8 cellular contexts compared by ENCODE assay signal in the genomic region with DNA sequence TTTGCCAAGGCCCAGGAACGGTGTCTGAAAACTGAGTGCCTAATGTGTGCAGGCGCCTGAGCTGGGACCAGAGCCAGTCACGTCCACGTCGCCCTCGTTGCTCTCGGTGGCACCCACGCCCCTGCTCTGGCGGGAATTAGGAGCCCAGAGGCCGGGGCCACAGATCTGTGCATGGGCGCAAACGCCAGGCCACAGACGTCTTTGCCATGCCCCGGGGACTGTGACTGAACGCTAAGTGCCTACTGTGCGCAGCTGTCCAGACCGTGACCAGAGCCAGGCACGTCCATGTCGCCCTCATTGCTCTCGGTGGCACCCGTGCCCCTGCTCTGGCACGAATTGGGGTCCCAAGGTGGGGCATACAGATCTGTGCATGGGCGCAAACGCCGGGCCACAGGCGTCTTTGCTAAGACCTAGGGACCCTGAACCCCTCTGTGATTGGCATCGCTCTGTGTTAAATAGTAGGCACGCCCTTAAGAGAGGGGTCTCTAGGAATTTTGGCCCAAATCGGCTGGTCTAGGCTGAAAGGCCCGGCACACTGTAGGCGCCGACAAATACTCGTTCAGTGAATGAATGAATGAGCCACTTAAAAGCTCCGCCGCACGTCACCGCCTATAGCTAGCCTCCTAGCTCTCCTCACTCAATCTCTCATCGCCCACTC. TPM values are rescaled to one million over a fixed set of nuclear protein-coding genes. Genes with fewer than 3 reads are reported as not detected.
DNase-seq lines count a peak whose midpoint lies in the region; ATAC-seq, FAIRE-seq and TF ChIP-seq lines count a peak whose summit lies in the region.

No MANE protein-coding gene starts in this region.

- DNase-seq in HFFc6 (no peak), hepatocyte (ENCODE audit: low spot score) (no peak), HTR-8/SVneo (ENCODE audit: insufficient read length, low spot score) (no peak), COLO829 (ENCODE audit: low spot score) (no peak), T1000 (lab: John Stamatoyannopoulos, UW) (no peak), NCI-H1694 (lab: John Stamatoyannopoulos, UW) (no peak)
- no peak for DNase-seq in activated CD8-positive, alpha-beta T cell treated with anti-CD3 and anti-CD28 coated beads, Interleukin-2, amount 10 ng/mL, durations not matched to agents 7 days and 5 days
- DNase-seq in stimulated activated effector memory CD8-positive, alpha-beta T cell treated with anti-CD3 and anti-CD28 coated beads, Interleukin-12 subunit alpha, Interleukin-12 subunit beta, amount 100 ng/mL, for 72 hours (ENCODE audit: low spot score in 2 of 2): peak; percentile 26 to 58

- CTCF ChIA-PET in activated CD8-positive, alpha-beta T cell treated with anti-CD3 and anti-CD28 coated beads, Interleukin-2, amount 10 ng/mL, durations not matched to agents 7 days and 5 days (lab: Charles Lee): interaction anchor here (0.8 to 2.5 kb wide), 7 partner anchors 10 to 345 kb away, joined by 3 to 27 read pairs (median 7); a partner anchor contains a TSS

- TF ChIP-seq CTCF in HFFc6 (IDR thresholded peaks at IDR 0.05) (no peak), hepatocyte (IDR thresholded peaks at IDR 0.05; ENCODE audit: poor library complexity) (no peak)

- peak overlapping the region; percentile 98 for H3K4me2 ChIP-seq in hepatocyte

- no peak for ATAC-seq in activated CD8-positive, alpha-beta T cell treated with anti-CD3 and anti-CD28 coated beads, Interleukin-2, amount 10 ng/mL, durations not matched to agents 7 days and 5 days
- ATAC-seq in stimulated activated effector memory CD8-positive, alpha-beta T cell treated with anti-CD3 and anti-CD28 coated beads, Interleukin-12 subunit alpha, Interleukin-12 subunit beta, amount 100 ng/mL, for 72 hours: no peak

- H3K27ac ChIP-seq in hepatocyte: peak overlapping the region; percentile 88

- H3K27me3 Mint-ChIP-seq in HFFc6 (ENCODE audit: insufficient read depth): no peaks in the 10 kb centered on the region; the same call in 1 of the 2 replicates
- H3K27me3 Mint-ChIP-seq in activated CD8-positive, alpha-beta T cell treated with anti-CD3 and anti-CD28 coated beads, Interleukin-2, amount 10 ng/mL, durations not matched to agents 7 days and 5 days (ENCODE audit: low read depth): no peaks in the 10 kb centered on the region

- H3K36me3 Mint-ChIP-seq in HFFc6 (ENCODE audit: low read depth): no peaks in the 10 kb centered on the region
- no peaks in the 10 kb centered on the region for H3K36me3 Mint-ChIP-seq in activated CD8-positive, alpha-beta T cell treated with anti-CD3 and anti-CD28 coated beads, Interleukin-2, amount 10 ng/mL, durations not matched to agents 7 days and 5 days (ENCODE audit: low read depth)
- H3K36me3 Mint-ChIP-seq in stimulated activated effector memory CD8-positive, alpha-beta T cell treated with anti-CD3 and anti-CD28 coated beads, Interleukin-12 subunit alpha, Interleukin-12 subunit beta, amount 100 ng/mL, for 72 hours: peaks cover 12% of the 10 kb centered on the region

- H3K27ac Mint-ChIP-seq in HFFc6: peak overlapping the region; percentile 87
- H3K27ac Mint-ChIP-seq in activated CD8-positive, alpha-beta T cell treated with anti-CD3 and anti-CD28 coated beads, Interleukin-2, amount 10 ng/mL, durations not matched to agents 7 days and 5 days: peak overlapping the region; percentile 85
- H3K27ac Mint-ChIP-seq in stimulated activated effector memory CD8-positive, alpha-beta T cell treated with anti-CD3 and anti-CD28 coated beads, Interleukin-12 subunit alpha, Interleukin-12 subunit beta, amount 100 ng/mL, for 72 hours: peak overlapping the region; percentile 98

- H3K4me1 Mint-ChIP-seq in HFFc6 (ENCODE audit: low read depth): peaks cover 28% of the 10 kb centered on the region
- H3K4me1 Mint-ChIP-seq in activated CD8-positive, alpha-beta T cell treated with anti-CD3 and anti-CD28 coated beads, Interleukin-2, amount 10 ng/mL, durations not matched to agents 7 days and 5 days (ENCODE audit: low read depth): peaks cover 44% of the 10 kb centered on the region
- peaks cover 33% of the 10 kb centered on the region for H3K4me1 Mint-ChIP-seq in stimulated activated effector memory CD8-positive, alpha-beta T cell treated with anti-CD3 and anti-CD28 coated beads, Interleukin-12 subunit alpha, Interleukin-12 subunit beta, amount 100 ng/mL, for 72 hours

- H3K9me3 ChIP-seq in hepatocyte (ENCODE audit: low read depth): no peaks in the 10 kb centered on the region

- FAIRE-seq in HTR-8/SVneo (lab: Jason Lieb, UNC): no peak

- H3K4me1 ChIP-seq in hepatocyte (ENCODE audit: insufficient read depth): peaks cover 55% of the 10 kb centered on the region

- H3K36me3 ChIP-seq in hepatocyte (replicated peaks; ENCODE audit: insufficient read depth, low read depth): no peaks in the 10 kb centered on the region

- WGBS in hepatocyte (ENCODE audit: low lambda C conversion rate, missing lambda C conversion rate): 94% methylated on average over 37 of the region's 38 CpGs

- peaks cover 60% of the 10 kb centered on the region for H3K79me2 ChIP-seq in hepatocyte

- POLR2A ChIA-PET in activated CD8-positive, alpha-beta T cell treated with anti-CD3 and anti-CD28 coated beads, Interleukin-2, amount 10 ng/mL, durations not matched to agents 7 days and 5 days (lab: Charles Lee): interaction anchor here (0.6 to 2.1 kb wide), 6 partner anchors 9 to 140 kb away, joined by 3 to 8 read pairs (median 4); a partner anchor contains a TSS

- H4K20me1 ChIP-seq in hepatocyte (ENCODE audit: insufficient read depth, poor library complexity, severe bottlenecking): peaks cover 31% of the 10 kb centered on the region

- no peaks in the 10 kb centered on the region for H3K27me3 ChIP-seq in hepatocyte

- H3K9me3 Mint-ChIP-seq in HFFc6: no peaks in the 10 kb centered on the region
- H3K9me3 Mint-ChIP-seq in activated CD8-positive, alpha-beta T cell treated with anti-CD3 and anti-CD28 coated beads, Interleukin-2, amount 10 ng/mL, durations not matched to agents 7 days and 5 days (ENCODE audit: insufficient read depth): no peaks in the 10 kb centered on the region
- no peaks in the 10 kb centered on the region for H3K9me3 Mint-ChIP-seq in stimulated activated effector memory CD8-positive, alpha-beta T cell treated with anti-CD3 and anti-CD28 coated beads, Interleukin-12 subunit alpha, Interleukin-12 subunit beta, amount 100 ng/mL, for 72 hours

- peak overlapping the region; percentile 93 for H2AFZ ChIP-seq in hepatocyte

- no peak overlapping the region for H3K4me3 ChIP-seq in hepatocyte

- H3K9me2 ChIP-seq in hepatocyte (replicated peaks; ENCODE audit: insufficient read depth): no peaks in the 10 kb centered on the region

- peak overlapping the region; percentile 67 for H3K4me3 Mint-ChIP-seq in HFFc6
- peak overlapping the region; percentile 89 for H3K4me3 Mint-ChIP-seq in activated CD8-positive, alpha-beta T cell treated with anti-CD3 and anti-CD28 coated beads, Interleukin-2, amount 10 ng/mL, durations not matched to agents 7 days and 5 days
- peak overlapping the region; percentile 88 for H3K4me3 Mint-ChIP-seq in stimulated activated effector memory CD8-positive, alpha-beta T cell treated with anti-CD3 and anti-CD28 coated beads, Interleukin-12 subunit alpha, Interleukin-12 subunit beta, amount 100 ng/mL, for 72 hours

RNA-seq across cellular contexts. Expression of a gene that starts 0.8 kb away (rescaled TPM):
- total RNA-seq in HFFc6 (2021; fragmentation: NEBNext Ultra II Directional; extraction: Animal tissue kit (Norgen Biotek cat#: 25700)): 10 to 100 TPM; 23.5 to 33.2 (median 27.9) TPM
- total RNA-seq in activated CD8-positive, alpha-beta T cell treated with anti-CD3 and anti-CD28 coated beads, Interleukin-2, amount 10 ng/mL, durations not matched to agents 7 days and 5 days: 10 to 100 TPM; 15.0 to 18.9 TPM
- total RNA-seq in hepatocyte: 6.1 and 9.9 TPM in 2 replicates
- 25.7 and 36.8 TPM in 2 replicates for polyA plus RNA-seq in hepatocyte

RNA-seq across cellular contexts. Expression of a gene that starts 9.1 kb away (rescaled TPM):
- total RNA-seq in HFFc6 (2021; fragmentation: NEBNext Ultra II Directional; extraction: Animal tissue kit (Norgen Biotek cat#: 25700)): 10 to 100 TPM; 65.8 to 81.6 (median 69.1) TPM
- total RNA-seq in activated CD8-positive, alpha-beta T cell treated with anti-CD3 and anti-CD28 coated beads, Interleukin-2, amount 10 ng/mL, durations not matched to agents 7 days and 5 days: 10 to 100 TPM; 77.3 to 80.6 TPM
- 24.1 and 29.2 TPM in 2 replicates for total RNA-seq in hepatocyte
- 30.8 and 32.0 TPM in 2 replicates for polyA plus RNA-seq in hepatocyte

RNA-seq across cellular contexts. Expression of a gene that starts 59.4 kb away (rescaled TPM):
- not detected for total RNA-seq in HFFc6 (2021; fragmentation: NEBNext Ultra II Directional; extraction: Animal tissue kit (Norgen Biotek cat#: 25700))
- total RNA-seq in activated CD8-positive, alpha-beta T cell treated with anti-CD3 and anti-CD28 coated beads, Interleukin-2, amount 10 ng/mL, durations not matched to agents 7 days and 5 days: under 1 TPM; 0.13 TPM
- total RNA-seq in hepatocyte: 0.12 and 0.20 TPM in 2 replicates
- 0.15 TPM in 1 of 2 replicates, not detected in the other for polyA plus RNA-seq in hepatocyte

Comparison
In these comparisons a context has a peak if more than half of its experiments do, and no peak if none do; other contexts are left out.
1. DNase-seq: peak in stimulated activated effector memory CD8-positive, alpha-beta T cell treated with anti-CD3 and anti-CD28 coated beads, Interleukin-12 subunit alpha, Interleukin-12 subunit beta, amount 100 ng/mL, for 72 hours (2 of 2); none in HFFc6 (single experiment), activated CD8-positive, alpha-beta T cell treated with anti-CD3 and anti-CD28 coated beads, Interleukin-2, amount 10 ng/mL, durations not matched to agents 7 days and 5 days (single experiment), hepatocyte (single experiment), HTR-8/SVneo (single experiment), COLO829 (single experiment), T1000 (single experiment) and NCI-H1694 (single experiment).
2. Peak in every context shown above with its lines, with median percentiles within 50 percentile points of each other: H3K27ac Mint-ChIP-seq and H3K4me3 Mint-ChIP-seq.